Comparison of ENCODE assay signal across 1 cellular context in genomic region chr14:22871200-22871961, GRCh38.
TF ChIP-seq lines count a peak whose summit lies in the region.

A gene with protein sequence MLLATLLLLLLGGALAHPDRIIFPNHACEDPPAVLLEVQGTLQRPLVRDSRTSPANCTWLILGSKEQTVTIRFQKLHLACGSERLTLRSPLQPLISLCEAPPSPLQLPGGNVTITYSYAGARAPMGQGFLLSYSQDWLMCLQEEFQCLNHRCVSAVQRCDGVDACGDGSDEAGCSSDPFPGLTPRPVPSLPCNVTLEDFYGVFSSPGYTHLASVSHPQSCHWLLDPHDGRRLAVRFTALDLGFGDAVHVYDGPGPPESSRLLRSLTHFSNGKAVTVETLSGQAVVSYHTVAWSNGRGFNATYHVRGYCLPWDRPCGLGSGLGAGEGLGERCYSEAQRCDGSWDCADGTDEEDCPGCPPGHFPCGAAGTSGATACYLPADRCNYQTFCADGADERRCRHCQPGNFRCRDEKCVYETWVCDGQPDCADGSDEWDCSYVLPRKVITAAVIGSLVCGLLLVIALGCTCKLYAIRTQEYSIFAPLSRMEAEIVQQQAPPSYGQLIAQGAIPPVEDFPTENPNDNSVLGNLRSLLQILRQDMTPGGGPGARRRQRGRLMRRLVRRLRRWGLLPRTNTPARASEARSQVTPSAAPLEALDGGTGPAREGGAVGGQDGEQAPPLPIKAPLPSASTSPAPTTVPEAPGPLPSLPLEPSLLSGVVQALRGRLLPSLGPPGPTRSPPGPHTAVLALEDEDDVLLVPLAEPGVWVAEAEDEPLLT (plus strand): TSS chr14:22871740. CDS start chr14:22872304, 564 bp downstream.

TF ChIP-seq in K562, 482 proteins besides CTCF, POLR2A, EP300 and RAD21 (continued from another document):
- TF ChIP-seq ZC3H4 (CRISPR knock-in tag; IDR thresholded peaks at IDR 0.05; ENCODE audit: borderline replicate concordance), result 0 out of 2 replicates have a peak, but pooled peaks have one; percentile 59
- no peak for TF ChIP-seq POU5F1 (IDR thresholded peaks at IDR 0.05; ENCODE audit: borderline replicate concordance, low read depth, low read length, partially characterized antibody)
- 0 out of 2 replicates have a peak, but pooled peaks have one; percentile 49 for TF ChIP-seq HLTF (IDR thresholded peaks at IDR 0.05)
- TF ChIP-seq SMC3 (conservative IDR thresholded peaks at IDR 0.05; ENCODE audit: insufficient read depth, low read depth, low read length), result no peak
- peak; percentile 92 for TF ChIP-seq CCNT2 (IDR thresholded peaks at IDR 0.05; ENCODE audit: borderline replicate concordance, extremely low read depth, insufficient read length, low read depth, low read length)
- TF ChIP-seq IRF2 (CRISPR knock-in tag; IDR thresholded peaks at IDR 0.05), result no peak
- no peak for TF ChIP-seq FOXJ3 (CRISPR knock-in tag; IDR thresholded peaks at IDR 0.05)
- TF ChIP-seq SP1 (CRISPR knock-in tag; IDR thresholded peaks at IDR 0.05), result peak; percentile 83
- TF ChIP-seq HDAC1 (IDR thresholded peaks at IDR 0.05), result peak; percentile 27 to 60; a peak in 2 of 4 replicates
- TF ChIP-seq ZNF77 (CRISPR knock-in tag; IDR thresholded peaks at IDR 0.05), result no peak
- TF ChIP-seq PTRF (tag; IDR thresholded peaks at IDR 0.05), result no peak
- TF ChIP-seq ZNF589 (CRISPR knock-in tag; IDR thresholded peaks at IDR 0.05; ENCODE audit: low read depth), result no peak
- peak in 1 of 2 experiments; percentile 49; a peak in 1 of 4 replicates for TF ChIP-seq FOXA3 (CRISPR knock-in tag; conservative IDR thresholded peaks at IDR 0.05 in 1 of 2, IDR thresholded peaks at IDR 0.05 in 1 of 2)
- TF ChIP-seq PHB2 (IDR thresholded peaks at IDR 0.05; ENCODE audit: low read depth), result no peak
- TF ChIP-seq NELFE (IDR thresholded peaks at IDR 0.05; ENCODE audit: insufficient read depth, insufficient read length), result no peak
- no peak for TF ChIP-seq ZBTB40 (IDR thresholded peaks at IDR 0.05)
- no peak for TF ChIP-seq ZBTB40 (CRISPR knock-in tag; IDR thresholded peaks at IDR 0.05)
- peak; percentile 50; the same call in 1 of the 2 replicates for TF ChIP-seq MAX (CRISPR knock-in tag; IDR thresholded peaks at IDR 0.05)
- TF ChIP-seq PML (IDR thresholded peaks at IDR 0.05; ENCODE audit: low read length), result peak; percentile 46; the same call in 1 of the 2 replicates
- TF ChIP-seq SMAD4 (CRISPR knock-in tag; conservative IDR thresholded peaks at IDR 0.05), result peak; percentile 86
- no peak for TF ChIP-seq ZNF311 (CRISPR knock-in tag; IDR thresholded peaks at IDR 0.05)
- peak; percentile 84 for TF ChIP-seq TFAP4 (CRISPR knock-in tag; IDR thresholded peaks at IDR 0.05; ENCODE audit: borderline replicate concordance)
- TF ChIP-seq, protein P1, sequence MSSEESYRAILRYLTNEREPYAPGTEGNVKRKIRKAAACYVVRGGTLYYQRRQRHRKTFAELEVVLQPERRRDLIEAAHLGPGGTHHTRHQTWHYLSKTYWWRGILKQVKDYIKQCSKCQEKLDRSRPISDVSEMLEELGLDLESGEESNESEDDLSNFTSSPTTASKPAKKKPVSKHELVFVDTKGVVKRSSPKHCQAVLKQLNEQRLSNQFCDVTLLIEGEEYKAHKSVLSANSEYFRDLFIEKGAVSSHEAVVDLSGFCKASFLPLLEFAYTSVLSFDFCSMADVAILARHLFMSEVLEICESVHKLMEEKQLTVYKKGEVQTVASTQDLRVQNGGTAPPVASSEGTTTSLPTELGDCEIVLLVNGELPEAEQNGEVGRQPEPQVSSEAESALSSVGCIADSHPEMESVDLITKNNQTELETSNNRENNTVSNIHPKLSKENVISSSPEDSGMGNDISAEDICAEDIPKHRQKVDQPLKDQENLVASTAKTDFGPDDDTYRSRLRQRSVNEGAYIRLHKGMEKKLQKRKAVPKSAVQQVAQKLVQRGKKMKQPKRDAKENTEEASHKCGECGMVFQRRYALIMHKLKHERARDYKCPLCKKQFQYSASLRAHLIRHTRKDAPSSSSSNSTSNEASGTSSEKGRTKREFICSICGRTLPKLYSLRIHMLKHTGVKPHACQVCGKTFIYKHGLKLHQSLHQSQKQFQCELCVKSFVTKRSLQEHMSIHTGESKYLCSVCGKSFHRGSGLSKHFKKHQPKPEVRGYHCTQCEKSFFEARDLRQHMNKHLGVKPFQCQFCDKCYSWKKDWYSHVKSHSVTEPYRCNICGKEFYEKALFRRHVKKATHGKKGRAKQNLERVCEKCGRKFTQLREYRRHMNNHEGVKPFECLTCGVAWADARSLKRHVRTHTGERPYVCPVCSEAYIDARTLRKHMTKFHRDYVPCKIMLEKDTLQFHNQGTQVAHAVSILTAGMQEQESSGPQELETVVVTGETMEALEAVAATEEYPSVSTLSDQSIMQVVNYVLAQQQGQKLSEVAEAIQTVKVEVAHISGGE (CRISPR knock-in tag; IDR thresholded peaks at IDR 0.05), result peak in 1 of 3 experiments; percentile 25; a peak in 1 of 6 replicates
- peak; percentile 69; the same call in 1 of the 2 replicates for TF ChIP-seq KLF6 (CRISPR knock-in tag; IDR thresholded peaks at IDR 0.05; ENCODE audit: borderline replicate concordance)
- peak; percentile 45 for TF ChIP-seq KDM5B (IDR thresholded peaks at IDR 0.05; ENCODE audit: insufficient replicate concordance, low read depth, low read length)
- TF ChIP-seq U2AF1 (optimal IDR thresholded peaks at IDR 0.05; ENCODE audit: low read depth, low read length), result peak; percentile 52
- TF ChIP-seq ATF3 (IDR thresholded peaks at IDR 0.05), result peak; percentile 35; the same call in 1 of the 2 replicates
- no peak for TF ChIP-seq ATF3 (CRISPR knock-in tag; conservative IDR thresholded peaks at IDR 0.05)
- peak; percentile 78 for TF ChIP-seq CXXC5 (CRISPR knock-in tag; IDR thresholded peaks at IDR 0.05)
- no peak for TF ChIP-seq MBD2 (IDR thresholded peaks at IDR 0.05; ENCODE audit: borderline replicate concordance, low read depth)
- TF ChIP-seq, protein P2, sequence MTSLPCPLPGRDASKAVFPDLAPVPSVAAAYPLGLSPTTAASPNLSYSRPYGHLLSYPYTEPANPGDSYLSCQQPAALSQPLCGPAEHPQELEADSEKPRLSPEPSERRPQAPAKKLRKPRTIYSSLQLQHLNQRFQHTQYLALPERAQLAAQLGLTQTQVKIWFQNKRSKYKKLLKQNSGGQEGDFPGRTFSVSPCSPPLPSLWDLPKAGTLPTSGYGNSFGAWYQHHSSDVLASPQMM (CRISPR knock-in tag; IDR thresholded peaks at IDR 0.05), result no peak
